In genomic region chr10:91164520-91165065, GRCh38 we compare ENCODE assay signal across 8 cellular contexts. TPM values are rescaled to one million over a fixed set of nuclear protein-coding genes. Genes with fewer than 3 reads are reported as not detected.
DNase-seq lines count a peak whose midpoint lies in the region; ATAC-seq and TF ChIP-seq lines count a peak whose summit lies in the region.

No MANE protein-coding gene starts in this region.

- H3K9me3 Mint-ChIP-seq in CD14-positive monocyte (peaks cover 0 to 9% (median 4%) of the 10 kb centered on the region in 7 donors), nephron progenitor cell (peaks cover 5% of the 10 kb centered on the region)
- H3K9me3 Mint-ChIP-seq in effector memory CD8-positive, alpha-beta T cell = no peaks in the 10 kb centered on the region

- peaks cover 7% of the 10 kb centered on the region for H3K4me1 ChIP-seq in OCI-LY7 (ENCODE audit: insufficient read depth, low read length, poor library complexity, severe bottlenecking)

- H3K27ac Mint-ChIP-seq in CD14-positive monocyte = peak overlapping the region in 4 of 7 donors; percentile 26 to 92 (median 84)
- peak overlapping the region; percentile 98 for H3K27ac Mint-ChIP-seq in effector memory CD8-positive, alpha-beta T cell
- no peak overlapping the region for H3K27ac Mint-ChIP-seq in nephron progenitor cell

- peak overlapping the region; percentile 82 for H3K4me3 ChIP-seq in OCI-LY7 (ENCODE audit: low read depth, low read length, poor library complexity, severe bottlenecking)

- no peaks in the 10 kb centered on the region for H3K36me3 ChIP-seq in OCI-LY7 (ENCODE audit: insufficient read depth, low read length)

- no peaks in the 10 kb centered on the region for H3K9me2 ChIP-seq in OCI-LY7 (ENCODE audit: insufficient read depth, low read length)

- no peak for ATAC-seq in effector memory CD8-positive, alpha-beta T cell (replicated peaks)

- H3K27me3 Mint-ChIP-seq in CD14-positive monocyte (ENCODE audit: low read depth in 3 of 3) (peaks cover 35 to 41% (median 37%) of the 10 kb centered on the region in 3 donors), nephron progenitor cell (ENCODE audit: low read depth, poor library complexity) (peaks cover 73% of the 10 kb centered on the region)
- H3K27me3 Mint-ChIP-seq in effector memory CD8-positive, alpha-beta T cell = no peaks in the 10 kb centered on the region

- DNase-seq in CD14-positive monocyte (ENCODE audit: low spot score) (no peak), OCI-LY7 (ENCODE audit: low spot score) (no peak), nephron progenitor cell (no peak), NCI-H446 (lab: John Stamatoyannopoulos, UW) (no peak), NOMO-1 treated with DMSO at 0.1 percent for 48 hours (lab: John Stamatoyannopoulos, UW; ENCODE audit: unreplicated experiment) (no peak), NCI-H187 treated with DMSO at 0.1 percent for 48 hours (lab: John Stamatoyannopoulos, UW) (no peak)
- DNase-seq in effector memory CD8-positive, alpha-beta T cell = no peak
- DNase-seq in activated CD4-positive, alpha-beta T cell treated with anti-CD3 and anti-CD28 coated beads, Interleukin-2, amount 50 U/mL, for 4 hours = no peak

- H3K4me3 Mint-ChIP-seq in CD14-positive monocyte (peak overlapping the region; percentile 87 to 89), nephron progenitor cell (peak overlapping the region; percentile 85)
- H3K4me3 Mint-ChIP-seq in effector memory CD8-positive, alpha-beta T cell = peak overlapping the region; percentile 86 to 89

- peaks cover 9% of the 10 kb centered on the region; the same call in 1 of the 2 replicates for H4K20me1 ChIP-seq in OCI-LY7 (ENCODE audit: insufficient read depth, low read length)

- CTCF ChIA-PET in OCI-LY7 (lab: Charles Lee; ENCODE audit: unreplicated experiment) = interaction anchor here (1.0 kb wide), 1 partner anchor 63 kb away, joined by 3 read pairs; no protein-coding TSS in a partner anchor

- H3K4me1 Mint-ChIP-seq in CD14-positive monocyte (peaks cover 16% of the 10 kb centered on the region), nephron progenitor cell (peaks cover 13% of the 10 kb centered on the region)
- peaks cover 33 to 53% of the 10 kb centered on the region in 2 donors for H3K4me1 Mint-ChIP-seq in effector memory CD8-positive, alpha-beta T cell (ENCODE audit: low read depth in 2 of 2)

- no peaks in the 10 kb centered on the region for H3K9me3 ChIP-seq in OCI-LY7 (ENCODE audit: low read length)

- intact Hi-C loops in CD14-positive monocyte (cut with micrococcal nuclease) = loop anchor here (2.0 to 5.0 kb wide), 2 partner anchors 33 to 56 kb away; partner anchors contain the start of gene PCGF5 (in 1 of the 2)
- intact Hi-C loops in OCI-LY7 (cut with micrococcal nuclease; ENCODE audit: unreplicated experiment) = loop anchor here (5.0 kb wide), 1 partner anchor 633 kb away; the partner anchor contains the start of gene TNKS2

- POLR2A ChIA-PET in OCI-LY7 (lab: Charles Lee) = interaction anchor here (1.0 to 2.2 kb wide), 5 partner anchors 36 to 53 kb away, joined by 3 to 8 read pairs (median 6); no protein-coding TSS in a partner anchor

- H3K27ac ChIP-seq in OCI-LY7 (ENCODE audit: low read depth, low read length, poor library complexity, severe bottlenecking) = no peak overlapping the region

- peak overlapping the region; percentile 74 for H3K4me2 ChIP-seq in OCI-LY7 (ENCODE audit: low read length)

- H3K36me3 Mint-ChIP-seq in CD14-positive monocyte (peaks cover 8 to 9% of the 10 kb centered on the region in 2 donors), nephron progenitor cell (ENCODE audit: low read depth) (no peaks in the 10 kb centered on the region)
- H3K36me3 Mint-ChIP-seq in effector memory CD8-positive, alpha-beta T cell (ENCODE audit: insufficient read depth) = peaks cover 23% of the 10 kb centered on the region

- TF ChIP-seq CTCF in CD14-positive monocyte (IDR thresholded peaks at IDR 0.05) (no peak), OCI-LY7 (conservative IDR thresholded peaks at IDR 0.05; ENCODE audit: low read length) (no peak), nephron progenitor cell (IDR thresholded peaks at IDR 0.05) (no peak)

- no TSS peak for BruUV-seq in OCI-LY7 (replicated peaks; lab: Mats Ljungman, UMichigan)

- H2AFZ ChIP-seq in OCI-LY7 (ENCODE audit: low read length) = no peak overlapping the region; the same call in 1 of the 2 replicates

- H3K79me2 ChIP-seq in OCI-LY7 (ENCODE audit: insufficient read depth, low read depth, low read length) = peaks cover 5% of the 10 kb centered on the region; the same call in 1 of the 2 replicates

RNA-seq across cellular contexts. Expression of gene PCGF5, which starts 55.9 kb away (rescaled TPM):
- 10 to 100 TPM; 58.7 to 80.3 TPM for polyA plus RNA-seq in CD14-positive monocyte
- total RNA-seq in OCI-LY7 (2014; rRNA removed; shearing (Covaris generic)) = 25.1 and 32.5 TPM in 2 replicates
- total RNA-seq in OCI-LY7 (2022) = 40.9 and 53.1 TPM in 2 replicates
